Comparison of ENCODE assay signal across 32 cellular contexts in the genomic region with DNA sequence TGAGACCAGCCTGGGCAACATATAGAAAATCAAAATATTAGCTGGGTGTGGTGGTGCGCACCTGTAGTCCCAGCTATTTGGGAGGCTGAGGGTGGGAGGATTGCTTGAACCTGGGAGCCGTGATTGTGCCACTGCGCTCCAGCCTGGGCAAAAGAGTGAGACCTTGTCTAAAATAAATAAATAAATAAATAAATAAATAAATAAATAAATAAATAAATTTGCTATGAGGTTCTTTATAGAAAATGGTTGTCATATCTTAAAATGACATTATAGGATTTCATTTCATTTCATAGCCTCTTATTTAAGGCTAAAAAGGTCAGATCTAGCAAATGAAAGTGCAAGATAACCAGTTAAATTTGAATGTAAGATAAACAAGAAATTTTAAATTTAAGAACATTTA.
"Had no signal": no experiment of that assay in that cellular context is flagged by ENCODE, and none has a peak within 500 bp of the region (broad histone marks: within the 10 kb centered on the region; RNA-seq: fewer than 3 reads in every experiment).

No MANE protein-coding gene starts in this region.

- DNase-seq: activated effector memory CD4-positive, alpha-beta T cell treated with anti-CD3 and anti-CD28 coated beads, Interleukin-2, amount 50 U/mL, for 16 hours; activated effector memory CD4-positive, alpha-beta T cell treated with Interleukin-2 at 50 U/mL for 16 hours; activated gamma-delta T cell; activated gamma-delta T cell treated with Interleukin-2 at 50 U/mL for 16 hours; activated naive CD4-positive, alpha-beta T cell; activated naive CD4-positive, alpha-beta T cell treated with anti-CD3 and anti-CD28 coated beads for 36 hours; activated naive CD4-positive, alpha-beta T cell treated with anti-CD3 and anti-CD28 coated beads, Interleukin-2, amount 10 ng/mL, durations not matched to agents 7 days and 5 days; activated naive CD4-positive, alpha-beta T cell treated with anti-CD3 and anti-CD28 coated beads, Interleukin-2, amount 50 U/mL, for 16 hours; activated naive CD4-positive, alpha-beta T cell treated with Interleukin-2 at 50 U/mL for 16 hours; activated naive CD8-positive, alpha-beta T cell treated with anti-CD3 and anti-CD28 coated beads for 36 hours; activated naive CD8-positive, alpha-beta T cell treated with anti-CD3 and anti-CD28 coated beads, Interleukin-2, amount 10 ng/mL, durations not matched to agents 7 days and 5 days; activated naive CD8-positive, alpha-beta T cell treated with anti-CD3 and anti-CD28 coated beads, Interleukin-2, amount 50 U/mL, for 24 hours; activated T-cell treated with anti-CD3 and anti-CD28 coated beads, Interleukin-2, amount 50 U/mL, for 4 hours; activated T-cell treated with anti-CD3 and anti-CD28 coated beads, Interleukin-2, amount 50 U/mL, for 48 hours; activated T-cell treated with anti-CD3 and anti-CD28 coated beads, Interleukin-2, amount 50 U/mL, for 72 hours; adrenal gland; amniotic stem cell; amygdala; anterior cingulate cortex; aorta; body of pancreas; brain microvascular endothelial cell; caudate nucleus; central memory CD4-positive, alpha-beta T cell; cerebellar nuclear complex had no signal

- H3K27ac ChIP-seq: adrenal gland, ascending aorta, body of pancreas, brain microvascular endothelial cell, breast epithelium, cardiac muscle cell had no signal

- FAIRE-seq: astrocyte, bronchial epithelial cell had no signal

- H3K9me3 ChIP-seq: adrenal gland, ascending aorta, body of pancreas, breast epithelium had no signal

- H3K4me1 ChIP-seq: adrenal gland, ascending aorta, body of pancreas, breast epithelium had no signal

- H3K4me3 ChIP-seq: adrenal gland, ascending aorta, body of pancreas, breast epithelium, cardiac muscle cell had no signal

- H3K36me3 ChIP-seq: adrenal gland, ascending aorta, brain microvascular endothelial cell, breast epithelium, cardiac muscle cell had no signal

- ATAC-seq: activated naive CD4-positive, alpha-beta T cell treated with anti-CD3 and anti-CD28 coated beads, Interleukin-2, amount 50 U/mL, for 72 hours; activated naive CD8-positive, alpha-beta T cell treated with anti-CD3 and anti-CD28 coated beads, Interleukin-2, amount 50 U/mL, for 24 hours; activated T-cell treated with anti-CD3 and anti-CD28 coated beads, Interleukin-2, amount 50 U/mL, for 4 hours; activated T-cell treated with anti-CD3 and anti-CD28 coated beads, Interleukin-2, amount 50 U/mL, for 72 hours; activated T-helper 17 cell treated with anti-CD3 and anti-CD28 coated beads, Interleukin-2, amount 50 U/mL, for 72 hours; body of pancreas had no signal
